16 cellular contexts compared by ENCODE assay signal in the genomic region with DNA sequence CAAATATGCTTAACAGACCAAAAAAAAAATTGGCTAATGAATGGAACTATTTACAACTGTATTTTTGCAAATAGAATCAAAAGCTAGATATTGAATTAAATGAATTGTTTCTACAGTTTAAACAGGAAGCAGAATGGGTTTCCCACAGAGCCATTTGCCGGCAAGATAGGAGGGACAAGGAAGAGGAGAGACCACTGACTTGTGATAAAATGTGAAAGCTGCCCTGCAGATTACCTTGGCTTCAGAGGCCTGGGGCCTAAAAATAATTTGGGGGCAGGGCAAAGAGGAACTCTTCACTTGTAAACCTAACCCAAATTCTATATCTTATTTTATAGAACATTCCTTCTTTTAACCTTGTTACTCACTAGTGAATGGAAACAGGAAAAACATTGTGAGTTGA. TPM values are rescaled to one million over a fixed set of nuclear protein-coding genes. Genes with fewer than 3 reads are reported as not detected.
A peak's percentile ranks its signal among the peaks of the same experiment; 100 is the strongest.
DNase-seq lines count a peak whose midpoint lies in the region; ATAC-seq, FAIRE-seq and TF ChIP-seq lines count a peak whose summit lies in the region.
"Had no signal": no experiment of that assay in that cellular context is flagged by ENCODE, and none has a peak within 500 bp of the region (broad histone marks: within the 10 kb centered on the region; RNA-seq: fewer than 3 reads in every experiment).

No MANE protein-coding gene starts in this region.

- peak overlapping the region; percentile 86 for H2AFZ ChIP-seq in K562 (ENCODE audit: low read depth, low read length)

- in situ Hi-C loops in K562 (cut with MboI) = no loop called here

- WGBS in K562 (ENCODE audit: insufficient coverage, low coverage, missing lambda C conversion rate) = 0% methylated on average over 1 of the region's 1 CpG

- peak; percentile 52; the same call in 1 of the 2 replicates for TF ChIP-seq EP300 in K562 (IDR thresholded peaks at IDR 0.05; ENCODE audit: low read length)

- H3K4me3 ChIP-seq in cardiac muscle cell (no peak overlapping the region), K562 (no peak overlapping the region), MG63 (no peak overlapping the region)

- TF ChIP-seq CTCF in cardiac muscle cell (IDR thresholded peaks at IDR 0.05; ENCODE audit: low read depth, low read length) = no peak
- TF ChIP-seq CTCF in K562 (IDR thresholded peaks at IDR 0.05 in 2 of 3, conservative IDR thresholded peaks at IDR 0.05 in 1 of 3; ENCODE audit: insufficient read depth in 2 of 3, low read depth in 1 of 3, low read length in 3 of 3) = no peak

- ATAC-seq in K562 (peak; percentile 44; the same call in 2 of the 3 replicates), GM18907 (IDR thresholded peaks at IDR 0.05; ENCODE audit: unreplicated experiment) (no peak)
- no peak for ATAC-seq in stimulated activated effector memory CD8-positive, alpha-beta T cell treated with anti-CD3 and anti-CD28 coated beads, Interleukin-12 subunit alpha, Interleukin-12 subunit beta, amount 100 ng/mL, for 72 hours
- ATAC-seq: Right ventricle myocardium inferior had no signal

- H3K9me1 ChIP-seq in K562 (ENCODE audit: control insufficient read depth, insufficient read depth, low read length) = no peaks in the 10 kb centered on the region

- TF ChIP-seq POLR2A in K562 (conservative IDR thresholded peaks at IDR 0.05) = no peak

- H3K4me2 ChIP-seq in K562 (ENCODE audit: insufficient read depth, low read length) = no peak overlapping the region; the same call in 1 of the 2 replicates

- H3K36me3 ChIP-seq in cardiac muscle cell (no peaks in the 10 kb centered on the region), K562 (ENCODE audit: control insufficient read depth, insufficient read depth, low read length) (no peaks in the 10 kb centered on the region), MG63 (no peaks in the 10 kb centered on the region)

- H3K27me3 ChIP-seq in cardiac muscle cell = no peaks in the 10 kb centered on the region
- no peaks in the 10 kb centered on the region for H3K27me3 ChIP-seq in K562 (ENCODE audit: control insufficient read depth in 2 of 2, insufficient read depth in 2 of 2, low read length in 2 of 2)
- no peaks in the 10 kb centered on the region; the same call in 1 of the 2 replicates for H3K27me3 ChIP-seq in MG63

- peak overlapping the region; percentile 46 for H3K27ac Mint-ChIP-seq in stimulated activated effector memory CD8-positive, alpha-beta T cell treated with anti-CD3 and anti-CD28 coated beads, Interleukin-12 subunit alpha, Interleukin-12 subunit beta, amount 100 ng/mL, for 72 hours

- H3K27ac ChIP-seq in cardiac muscle cell = peak overlapping the region; percentile 21
- H3K27ac ChIP-seq in K562 (ENCODE audit: extremely low read depth, low read depth, low read length) = peak overlapping the region; percentile 65

- DNase-seq in cardiac muscle cell (ENCODE audit: low read depth in 1 of 2, low spot score in 1 of 2) (no peak), cardiac septum (ENCODE audit: low spot score) (no peak), OCI-M2 (lab: John Stamatoyannopoulos, UW; ENCODE audit: unreplicated experiment) (peak; percentile 59), K562 (ENCODE audit: extremely low read depth in 1 of 4, low spot score in 3 of 4) (peak in 2 of 4 experiments; percentile 44 to 66), MG63 (no peak), NCI-H2029 (lab: John Stamatoyannopoulos, UW) (no peak)
- DNase-seq in stimulated activated effector memory CD8-positive, alpha-beta T cell treated with anti-CD3 and anti-CD28 coated beads, Interleukin-12 subunit alpha, Interleukin-12 subunit beta, amount 100 ng/mL, for 72 hours (ENCODE audit: low spot score in 2 of 2) = no peak
- DNase-seq: CD4-positive, CD25-positive, alpha-beta regulatory T cell; MV-4-11; NCI-H1436; NCI-H226; NCI-H69 had no signal

- H3K9ac ChIP-seq in K562 (ENCODE audit: insufficient read depth in 1 of 2, low read depth in 2 of 2, low read length in 2 of 2) = peak overlapping the region in 1 of 2 experiments; percentile 40; a peak in 1 of 4 replicates

- BruUV-seq in K562 (replicated peaks; lab: Mats Ljungman, UMichigan) = no TSS peak

- POLR2A ChIA-PET in K562 (lab: Yijun Ruan, JAX) = interaction anchor here (2.9 kb wide), 1 partner anchor 10 kb away, joined by 12 read pairs; no protein-coding TSS in a partner anchor

- TF ChIP-seq RAD21 in K562 (CRISPR knock-in tag; conservative IDR thresholded peaks at IDR 0.05 in 1 of 2, IDR thresholded peaks at IDR 0.05 in 1 of 2) = no peak

- CTCF ChIA-PET in K562 (lab: Yijun Ruan, JAX; ENCODE audit: low intra/inter-chr PET ratio) = no interaction called here

- H3K79me2 ChIP-seq in K562 (ENCODE audit: control insufficient read depth, insufficient read depth, low read length) = no peaks in the 10 kb centered on the region

- H3K4me3 Mint-ChIP-seq in stimulated activated effector memory CD8-positive, alpha-beta T cell treated with anti-CD3 and anti-CD28 coated beads, Interleukin-12 subunit alpha, Interleukin-12 subunit beta, amount 100 ng/mL, for 72 hours = no peak overlapping the region
- H3K4me3 Mint-ChIP-seq: CD4-positive, CD25-positive, alpha-beta regulatory T cell had no signal

- H4K20me1 ChIP-seq in K562 (replicated peaks; ENCODE audit: control insufficient read depth, insufficient read depth, low read length) = no peaks in the 10 kb centered on the region

- H3K9me3 ChIP-seq in cardiac muscle cell (ENCODE audit: low read depth) (no peaks in the 10 kb centered on the region), K562 (replicated peaks; ENCODE audit: control insufficient read depth, insufficient read depth, low read depth, low read length) (no peaks in the 10 kb centered on the region), MG63 (no peaks in the 10 kb centered on the region)

- peaks cover 45% of the 10 kb centered on the region for H3K4me1 Mint-ChIP-seq in stimulated activated effector memory CD8-positive, alpha-beta T cell treated with anti-CD3 and anti-CD28 coated beads, Interleukin-12 subunit alpha, Interleukin-12 subunit beta, amount 100 ng/mL, for 72 hours

- peak; percentile 74 for FAIRE-seq in K562 (lab: Jason Lieb, UNC)
- FAIRE-seq: A204.1, H54 had no signal

- intact Hi-C loops in cardiac septum (cut with DNase I) (no loop called here), K562 (cut with micrococcal nuclease) (no loop called here)

- H3K4me1 ChIP-seq in cardiac muscle cell (ENCODE audit: low read depth) (peaks cover 23% of the 10 kb centered on the region), K562 (replicated peaks in 1 of 2; ENCODE audit: control insufficient read depth in 2 of 2, insufficient read depth in 2 of 2, low read length in 2 of 2) (peaks cover 5 to 68% of the 10 kb centered on the region in 2 experiments)

- no peaks in the 10 kb centered on the region for H3K9me3 Mint-ChIP-seq in stimulated activated effector memory CD8-positive, alpha-beta T cell treated with anti-CD3 and anti-CD28 coated beads, Interleukin-12 subunit alpha, Interleukin-12 subunit beta, amount 100 ng/mL, for 72 hours

- H3K36me3 Mint-ChIP-seq in stimulated activated effector memory CD8-positive, alpha-beta T cell treated with anti-CD3 and anti-CD28 coated beads, Interleukin-12 subunit alpha, Interleukin-12 subunit beta, amount 100 ng/mL, for 72 hours = no peaks in the 10 kb centered on the region

TF ChIP-seq in K562, 482 proteins besides CTCF, POLR2A, EP300 and RAD21 (continues in another document):
- TF ChIP-seq HMGN3 (IDR thresholded peaks at IDR 0.05; ENCODE audit: borderline replicate concordance, extremely low read depth, insufficient read length, low read depth, low read length) (no peak), JUN (IDR thresholded peaks at IDR 0.05; ENCODE audit: borderline replicate concordance, low read depth, low read length) (no peak), JUN (CRISPR knock-in tag; IDR thresholded peaks at IDR 0.05; ENCODE audit: borderline replicate concordance) (no peak), YBX1 (IDR thresholded peaks at IDR 0.05) (no peak), TAF7 (tag; IDR thresholded peaks at IDR 0.05) (no peak)
- TF ChIP-seq, protein P1, sequence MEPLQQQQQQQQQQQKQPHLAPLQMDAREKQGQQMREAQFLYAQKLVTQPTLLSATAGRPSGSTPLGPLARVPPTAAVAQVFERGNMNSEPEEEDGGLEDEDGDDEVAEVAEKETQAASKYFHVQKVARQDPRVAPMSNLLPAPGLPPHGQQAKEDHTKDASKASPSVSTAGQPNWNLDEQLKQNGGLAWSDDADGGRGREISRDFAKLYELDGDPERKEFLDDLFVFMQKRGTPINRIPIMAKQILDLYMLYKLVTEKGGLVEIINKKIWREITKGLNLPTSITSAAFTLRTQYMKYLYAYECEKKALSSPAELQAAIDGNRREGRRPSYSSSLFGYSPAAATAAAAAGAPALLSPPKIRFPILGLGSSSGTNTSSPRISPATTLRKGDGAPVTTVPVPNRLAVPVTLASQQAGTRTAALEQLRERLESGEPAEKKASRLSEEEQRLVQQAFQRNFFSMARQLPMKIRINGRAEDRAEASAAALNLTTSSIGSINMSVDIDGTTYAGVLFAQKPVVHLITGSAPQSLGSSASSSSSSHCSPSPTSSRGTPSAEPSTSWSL (CRISPR knock-in tag; IDR thresholded peaks at IDR 0.05; ENCODE audit: borderline replicate concordance) = no peak

RNA-seq across cellular contexts. Expression of a gene that starts 49.3 kb away (rescaled TPM):
- total RNA-seq in cardiac muscle cell = 13.9 and 23.9 TPM in 2 replicates
- 13.4 and 18.0 TPM in 2 replicates for polyA plus RNA-seq in cardiac muscle cell
- 5.0 TPM for total RNA-seq in cardiac septum
- total RNA-seq in K562 (2011; cell fraction: chromatin; rRNA removed; ENCODE audit: low replicate concordance) = 9.7 and 33.5 TPM in 2 replicates
- total RNA-seq in K562 (2011; cell fraction: nucleolus; rRNA removed) = 4.5 and 5.0 TPM in 2 replicates
- 16.9 and 28.1 TPM in 2 replicates for total RNA-seq in K562 (2011; cell fraction: nucleoplasm; rRNA removed)
- 8.8 and 10.4 TPM in 2 replicates for total RNA-seq in K562 (2014; rRNA removed)
- 14.1 and 16.7 TPM in 2 replicates for total RNA-seq in K562 (2014; rRNA removed; fragmentation: Illumina TruSeq; extraction: Trizol)
- total RNA-seq in K562 (2015; rRNA removed; fragmentation: Illumina TruSeq; extraction: Trizol) = 16.4 and 16.8 TPM in 2 replicates
- total RNA-seq in K562 (2021) = 9.1 and 11.3 TPM in 2 replicates
- polyA plus RNA-seq in K562 (2011; rRNA removed) = 11.7 and 16.1 TPM in 2 replicates
- 1.5 and 3.5 TPM in 2 replicates for polyA plus RNA-seq in K562 (2011; cell fraction: cytosol; rRNA removed)
- 21.2 and 29.7 TPM in 2 replicates for polyA plus RNA-seq in K562 (2011; cell fraction: nucleus; rRNA removed)
- polyA plus RNA-seq in K562 (2012) = 8.0 and 8.2 TPM in 2 replicates
- polyA plus RNA-seq in K562 (2014; fragmentation: Illumina TruSeq; extraction: Trizol) = 10.2 and 13.1 TPM in 2 replicates
- 10 to 100 TPM in 1 of 2 experiments, 1 to 10 TPM in 1; 7.5 to 12.8 TPM for polyA plus RNA-seq in K562 (2014; fragmentation: Nextera tagmentation; extraction: Ambion mirVana)
- polyA plus RNA-seq in K562 (2014; rRNA removed) = 13.8 and 15.5 TPM in 2 replicates
- polyA minus RNA-seq in K562 (2011; rRNA and poly(A)+ RNA removed) = 9.9 and 14.2 TPM in 2 replicates
- polyA minus RNA-seq in K562 (2011; cell fraction: cytosol; rRNA and poly(A)+ RNA removed) = 1.9 and 5.3 TPM in 2 replicates
- polyA minus RNA-seq in K562 (2011; cell fraction: nucleus; rRNA and poly(A)+ RNA removed) = 20.6 and 41.8 TPM in 2 replicates
- total RNA-seq in MG63 (2014; rRNA removed; shearing (Covaris generic); ENCODE audit: low replicate concordance) = 8.0 and 12.6 TPM in 2 replicates
